ENCODE assay signal across 10 cellular contexts in the genomic region with DNA sequence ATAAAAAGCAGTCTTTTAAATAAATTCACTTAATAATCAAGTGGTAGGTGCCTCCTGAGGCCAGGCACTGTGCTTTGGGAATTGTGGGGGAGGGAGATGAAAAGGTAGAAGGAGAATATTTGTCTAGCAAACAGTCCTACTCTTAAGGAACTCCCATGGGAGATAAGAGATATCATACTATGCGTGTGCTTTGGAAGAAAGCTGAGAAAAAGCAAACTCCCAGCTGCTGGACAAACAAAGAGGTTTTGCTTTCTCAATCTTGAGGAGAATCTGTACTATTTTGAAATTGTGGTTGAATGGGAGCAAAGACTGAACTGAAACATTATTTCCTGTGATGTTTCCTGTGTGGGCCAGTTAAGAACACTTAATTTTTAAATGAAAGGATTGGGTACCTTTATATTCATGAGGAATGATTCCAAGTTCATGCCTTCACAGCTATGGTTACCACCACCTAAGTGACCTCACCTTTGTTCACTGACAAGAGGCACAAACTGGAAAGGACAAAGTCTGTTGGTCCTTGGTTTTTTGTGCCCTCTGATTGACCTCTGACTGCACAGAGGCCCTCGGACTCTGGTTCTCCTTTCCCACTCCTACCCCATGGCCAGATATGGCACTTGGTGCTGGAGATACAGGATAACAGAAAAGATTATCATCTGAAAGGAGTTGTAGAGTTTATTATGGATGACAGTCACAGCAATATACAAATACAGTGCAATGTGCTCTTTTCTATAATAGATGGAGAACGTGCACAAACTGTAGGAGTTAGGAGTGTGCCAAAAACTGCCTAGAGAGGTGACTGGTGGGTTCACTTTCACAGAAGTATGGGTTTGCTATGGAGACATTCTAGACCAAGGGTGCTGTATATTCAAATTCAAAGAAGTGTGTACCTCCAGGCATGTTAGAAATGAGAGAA. TPM values are rescaled to one million over a fixed set of nuclear protein-coding genes. Genes with fewer than 3 reads are reported as not detected.
DNase-seq lines count a peak whose midpoint lies in the region; ATAC-seq and TF ChIP-seq lines count a peak whose summit lies in the region.
"Had no signal": no experiment of that assay in that cellular context is flagged by ENCODE, and none has a peak within 500 bp of the region (broad histone marks: within the 10 kb centered on the region; RNA-seq: fewer than 3 reads in every experiment).

No MANE protein-coding gene starts in this region.

- ATAC-seq in GM21360 (IDR thresholded peaks at IDR 0.05; ENCODE audit: unreplicated experiment): no peak
- no peak for ATAC-seq in GM18498 (IDR thresholded peaks at IDR 0.05; ENCODE audit: unreplicated experiment)
- no peak for ATAC-seq in GM18519 (IDR thresholded peaks at IDR 0.05; ENCODE audit: low FRiP score, unreplicated experiment)

- no peaks in the 10 kb centered on the region for H3K27me3 ChIP-seq in tibial nerve

- CTCF ChIA-PET in activated naive CD4-positive, alpha-beta T cell treated with anti-CD3 and anti-CD28 coated beads, Interleukin-2, amount 10 ng/mL, durations not matched to agents 7 days and 5 days (lab: Charles Lee): interaction anchor here (0.8 to 1.5 kb wide), 4 partner anchors 23 to 110 kb away, joined by 3 to 8 read pairs (median 3); no protein-coding TSS in a partner anchor

- H3K4me3 Mint-ChIP-seq in activated naive CD4-positive, alpha-beta T cell treated with anti-CD3 and anti-CD28 coated beads, Interleukin-2, amount 10 ng/mL, durations not matched to agents 7 days and 5 days: peak overlapping the region; percentile 93

- H3K4me3 ChIP-seq in tibial nerve: peak overlapping the region in 3 of 4 donors; percentile 4 to 55 (median 45)

- H3K9me3 Mint-ChIP-seq in activated naive CD4-positive, alpha-beta T cell treated with anti-CD3 and anti-CD28 coated beads, Interleukin-2, amount 10 ng/mL, durations not matched to agents 7 days and 5 days: no peaks in the 10 kb centered on the region

- peaks cover 0 to 7% (median 0%) of the 10 kb centered on the region in 4 donors for H3K4me1 ChIP-seq in tibial nerve

- peak overlapping the region in 3 of 4 donors; percentile 27 to 80 (median 50) for H3K27ac ChIP-seq in tibial nerve

- TF ChIP-seq POLR2A in tibial nerve (IDR thresholded peaks at IDR 0.05): no peak

- peaks cover 52% of the 10 kb centered on the region for H3K4me1 Mint-ChIP-seq in activated naive CD4-positive, alpha-beta T cell treated with anti-CD3 and anti-CD28 coated beads, Interleukin-2, amount 10 ng/mL, durations not matched to agents 7 days and 5 days

- H3K27me3 Mint-ChIP-seq in activated naive CD4-positive, alpha-beta T cell treated with anti-CD3 and anti-CD28 coated beads, Interleukin-2, amount 10 ng/mL, durations not matched to agents 7 days and 5 days: no peaks in the 10 kb centered on the region

- H3K36me3 Mint-ChIP-seq in activated naive CD4-positive, alpha-beta T cell treated with anti-CD3 and anti-CD28 coated beads, Interleukin-2, amount 10 ng/mL, durations not matched to agents 7 days and 5 days: peaks cover 53% of the 10 kb centered on the region

- WGBS in tibial nerve, 2 donors: 37 to 42% methylated on average over 3 of the region's 3 CpGs

- no peaks in the 10 kb centered on the region for H3K36me3 ChIP-seq in tibial nerve

- peak; percentile 35 for DNase-seq in activated naive CD4-positive, alpha-beta T cell treated with anti-CD3 and anti-CD28 coated beads, Interleukin-2, amount 10 ng/mL, durations not matched to agents 7 days and 5 days
- DNase-seq in activated naive CD4-positive, alpha-beta T cell treated with anti-CD3 and anti-CD28 coated beads, Interleukin-2, amount 50 U/mL, for 16 hours: no peak
- DNase-seq in SKM-1 treated with dmso at 0.1 percent for 144 hours (lab: John Stamatoyannopoulos, UW; ENCODE audit: unreplicated experiment): peak; percentile 49
- peak; percentile 1 for DNase-seq in iPS-NIHi7 (ENCODE audit: extremely low spot score)
- DNase-seq in tibial nerve (ENCODE audit: low spot score in 2 of 2): no peak
- DNase-seq: mesendoderm, NCI-H524 had no signal

- peak overlapping the region; percentile 98 for H3K27ac Mint-ChIP-seq in activated naive CD4-positive, alpha-beta T cell treated with anti-CD3 and anti-CD28 coated beads, Interleukin-2, amount 10 ng/mL, durations not matched to agents 7 days and 5 days

- TF ChIP-seq CTCF in tibial nerve (IDR thresholded peaks at IDR 0.05): no peak

- TF ChIP-seq EP300 in tibial nerve (IDR thresholded peaks at IDR 0.05): no peak

- H3K9me3 ChIP-seq in tibial nerve: no peaks in the 10 kb centered on the region

RNA-seq across cellular contexts. Expression of a gene that starts 1.6 kb away (rescaled TPM):
- total RNA-seq in tibial nerve: 10 to 100 TPM; 12.0 to 45.0 (median 22.5) TPM

Comparison
In these comparisons a context has a peak if more than half of its experiments do, and no peak if none do; other contexts are left out.
1. DNase-seq: peak in activated naive CD4-positive, alpha-beta T cell treated with anti-CD3 and anti-CD28 coated beads, Interleukin-2, amount 10 ng/mL, durations not matched to agents 7 days and 5 days (single experiment), SKM-1 treated with dmso at 0.1 percent for 144 hours (single experiment) and iPS-NIHi7 (single experiment); none in activated naive CD4-positive, alpha-beta T cell treated with anti-CD3 and anti-CD28 coated beads, Interleukin-2, amount 50 U/mL, for 16 hours (single experiment) and tibial nerve (0 of 2).